10 cellular contexts compared by ENCODE assay signal in the genomic region with DNA sequence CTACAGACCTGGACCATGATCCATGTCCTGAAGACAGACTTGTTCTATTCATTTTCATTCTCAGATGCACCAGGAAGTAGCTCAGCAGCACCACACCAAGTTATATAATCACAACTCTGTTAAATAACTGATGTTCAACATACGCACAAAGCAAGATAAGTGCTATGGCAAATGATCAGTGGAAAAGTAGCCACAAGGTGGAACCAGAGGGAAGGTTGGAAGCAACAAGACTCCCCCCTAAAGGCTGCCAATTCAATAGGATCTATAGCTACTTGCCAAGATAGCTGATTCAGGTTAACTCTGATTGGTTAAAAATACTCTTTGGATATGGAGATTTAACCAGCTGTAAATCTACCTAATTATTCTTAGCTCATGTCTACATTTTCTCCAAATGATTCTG.
DNase-seq lines count a peak whose midpoint lies in the region; ATAC-seq and TF ChIP-seq lines count a peak whose summit lies in the region.
"Had no signal": no experiment of that assay in that cellular context is flagged by ENCODE, and none has a peak within 500 bp of the region (broad histone marks: within the 10 kb centered on the region; RNA-seq: fewer than 3 reads in every experiment).

No MANE protein-coding gene starts in this region.

- peak; percentile 53 for TF ChIP-seq CTCF in HFF-Myc (IDR thresholded peaks at IDR 0.05; ENCODE audit: low read depth, low read length, missing control alignments)

- H3K4me3 ChIP-seq in ACC112 (ENCODE audit: low read depth, low read length) = no peak overlapping the region
- no peak overlapping the region for H3K4me3 ChIP-seq in HFF-Myc (replicated peaks; ENCODE audit: low read depth, low read length)
- no peak overlapping the region for H3K4me3 ChIP-seq in iPS DF 6.9 (ENCODE audit: low read length)

- H3K36me3 ChIP-seq in ACC112 (ENCODE audit: insufficient read depth, low read length) (no peaks in the 10 kb centered on the region), iPS DF 6.9 (ENCODE audit: control insufficient read depth, insufficient read depth, low read length) (no peaks in the 10 kb centered on the region)

- H2AFZ ChIP-seq in ACC112 (ENCODE audit: low read length, unreplicated experiment) = no peak overlapping the region

- DNase-seq in HFF-Myc (ENCODE audit: extremely low read depth, low read depth) (peak; percentile 32), SW480 (ENCODE audit: low spot score) (peak; percentile 67), iPS DF 6.9 (ENCODE audit: low read depth, low spot score) (peak; percentile 27), GF-D8 (lab: John Stamatoyannopoulos, UW) (no peak), NCI-H2227 (lab: John Stamatoyannopoulos, UW; ENCODE audit: unreplicated experiment) (no peak)
- DNase-seq: activated naive CD8-positive, alpha-beta T cell treated with anti-CD3 and anti-CD28 coated beads, Interleukin-2, amount 10 ng/mL, durations not matched to agents 7 days and 5 days; NCI-H187 had no signal

- no peaks in the 10 kb centered on the region for H3K27me3 ChIP-seq in ACC112 (ENCODE audit: insufficient read depth, low read length)
- H3K27me3 ChIP-seq in iPS DF 6.9 (ENCODE audit: control insufficient read depth, insufficient read depth, low read length) = no peaks in the 10 kb centered on the region

- H3K79me2 ChIP-seq in ACC112 (ENCODE audit: control insufficient read depth, insufficient read depth, low read length, unreplicated experiment) = no peaks in the 10 kb centered on the region

- H3K9me3 ChIP-seq in iPS DF 6.9 (ENCODE audit: control insufficient read depth, insufficient read depth, low read length) = no peaks in the 10 kb centered on the region

- H3K4me1 ChIP-seq in ACC112 (ENCODE audit: control insufficient read depth, insufficient read depth, low read length, unreplicated experiment) = peaks cover 14% of the 10 kb centered on the region
- H3K4me1 ChIP-seq in iPS DF 6.9 (ENCODE audit: control insufficient read depth, insufficient read depth, low read length) = no peaks in the 10 kb centered on the region

- WGBS in iPS DF 6.9 (ENCODE audit: insufficient coverage, insufficient read length) = no CpG with 5 or more reads among the region's 1 CpG

- H3K27ac ChIP-seq in ACC112 (ENCODE audit: low read depth, low read length) = peak overlapping the region; percentile 62; the same call in 1 of the 2 replicates
- H3K27ac ChIP-seq in iPS DF 6.9 (ENCODE audit: low read length) = no peak overlapping the region

- ATAC-seq in HG02642 (IDR thresholded peaks at IDR 0.05; ENCODE audit: poor library complexity, unreplicated experiment) (no peak), GM18858 (IDR thresholded peaks at IDR 0.05; ENCODE audit: unreplicated experiment) (no peak)

Comparison
In these comparisons a context has a peak if more than half of its experiments do, and no peak if none do; other contexts are left out.
1. DNase-seq: peak in HFF-Myc (single experiment), SW480 (single experiment) and iPS DF 6.9 (single experiment); none in GF-D8 (single experiment) and NCI-H2227 (single experiment).